In the genomic region with DNA sequence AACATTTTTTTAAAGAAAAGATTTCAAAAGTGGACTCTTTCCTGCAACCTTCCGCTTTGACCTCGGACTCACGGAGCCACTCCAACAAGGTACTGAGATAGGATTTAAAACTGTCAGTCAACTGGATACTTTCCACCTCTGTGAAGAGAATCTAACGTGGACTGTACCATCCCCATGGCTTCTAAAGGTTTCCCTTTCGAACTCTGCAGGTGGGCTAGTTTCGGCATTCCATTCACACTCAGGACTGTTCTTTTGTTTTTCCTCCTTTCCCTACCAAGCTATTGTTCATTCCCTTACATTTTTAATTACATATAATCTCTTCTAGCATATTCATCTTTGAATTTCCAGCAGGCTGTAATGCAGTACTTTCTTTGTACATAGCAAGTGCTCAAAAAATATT, we compare ENCODE assay signal across 21 cellular contexts.
A peak's percentile ranks its signal among the peaks of the same experiment; 100 is the strongest.
DNase-seq lines count a peak whose midpoint lies in the region; ATAC-seq and TF ChIP-seq lines count a peak whose summit lies in the region.
"Had no signal": no experiment of that assay in that cellular context is flagged by ENCODE, and none has a peak within 500 bp of the region (broad histone marks: within the 10 kb centered on the region; RNA-seq: fewer than 3 reads in every experiment).

No MANE protein-coding gene starts in this region.

- in situ Hi-C loops in IMR-90 (cut with MboI; ENCODE audit: low sequenced_read_pairs) = no loop called here

- peaks cover 6% of the 10 kb centered on the region for H3K9me3 Mint-ChIP-seq in endodermal cell
- no peaks in the 10 kb centered on the region for H3K9me3 Mint-ChIP-seq in T-helper 2 cell treated with Interferon-gamma antibody and Interleukin-4, amounts not matched to agents 5 μg/mL and 100 μg/mL, for 36 hours

- H2BK120ac ChIP-seq in IMR-90 (ENCODE audit: low read depth, low read length) (no peak overlapping the region), mesendoderm (ENCODE audit: low read depth, low read length) (no peak overlapping the region)

- H4K5ac ChIP-seq in IMR-90 (ENCODE audit: low read depth, low read length) (no peak overlapping the region), mesendoderm (ENCODE audit: low read length) (no peak overlapping the region)

- H3K56ac ChIP-seq in IMR-90 (ENCODE audit: extremely low read depth, insufficient read depth, low read length) (no peak overlapping the region), mesendoderm (ENCODE audit: low read length) (no peak overlapping the region)

- H4K8ac ChIP-seq in IMR-90 (ENCODE audit: low read depth in 2 of 2, low read length in 2 of 2) = no peak overlapping the region
- H4K8ac ChIP-seq in mesendoderm (ENCODE audit: low read depth, low read length) = no peak overlapping the region

- peaks cover 2% of the 10 kb centered on the region for H3K36me3 ChIP-seq in IMR-90 (ENCODE audit: control insufficient read depth, insufficient read depth, low read length)
- peaks cover 4% of the 10 kb centered on the region for H3K36me3 ChIP-seq in endodermal cell (ENCODE audit: control insufficient read depth, insufficient read depth, low read length)
- H3K36me3 ChIP-seq in mesendoderm (ENCODE audit: control insufficient read depth, insufficient read depth, low read length) = no peaks in the 10 kb centered on the region

- no peak overlapping the region for H2AK9ac ChIP-seq in IMR-90 (replicated peaks; ENCODE audit: low read depth, low read length, poor library complexity)

- DNase-seq in IMR-90 (no peak), endodermal cell (peak; percentile 73), mesendoderm (peak; percentile 72), Right ventricle myocardium inferior (ENCODE audit: missing footprints) (no peak), HEK293T (ENCODE audit: extremely low spot score) (no peak)
- DNase-seq in T-helper 2 cell treated with Interferon-gamma antibody and Interleukin-4, amounts not matched to agents 5 μg/mL and 100 μg/mL, for 36 hours (ENCODE audit: low spot score) = no peak
- DNase-seq: C1 segment of cervical spinal cord; CD4-positive, alpha-beta memory T cell; COR-L47; DMS53; GOT3; MM.1S; NCI-H1417; NCI-H1694; NCI-H2029 treated with DMSO at 0.1 percent for 48 hours; NCI-H526 treated with DMSO at 0.1 percent for 48 hours; RPMI8226; SHP77 had no signal

- no peak overlapping the region for H2BK15ac ChIP-seq in IMR-90 (ENCODE audit: low read depth, low read length)
- no peak overlapping the region for H2BK15ac ChIP-seq in mesendoderm (replicated peaks; ENCODE audit: low read depth)

- H2AFZ ChIP-seq in IMR-90 (replicated peaks; ENCODE audit: low read length, poor library complexity) = no peak overlapping the region

- no peaks in the 10 kb centered on the region for H3K79me2 ChIP-seq in mesendoderm (ENCODE audit: control insufficient read depth, insufficient read depth, low read length)

- no peak overlapping the region for H2BK20ac ChIP-seq in IMR-90 (ENCODE audit: low read depth, low read length)

- no peak overlapping the region for H3K14ac ChIP-seq in IMR-90 (replicated peaks; ENCODE audit: low read depth, low read length)

- dilution Hi-C loops in IMR-90 (cut with HindIII; ENCODE audit: low sequenced_read_pairs, unreplicated experiment) = no loop called here

- H3K27ac ChIP-seq in IMR-90 (ENCODE audit: insufficient read depth, low read length) (no peak overlapping the region), endodermal cell (ENCODE audit: low read depth, low read length) (no peak overlapping the region), mesendoderm (ENCODE audit: low read depth, low read length) (no peak overlapping the region)
- H3K27ac ChIP-seq: KMS-11 had no signal

- H2BK5ac ChIP-seq in IMR-90 (ENCODE audit: low read depth, low read length, poor library complexity, severe bottlenecking) = no peak overlapping the region
- no peak overlapping the region for H2BK5ac ChIP-seq in mesendoderm (ENCODE audit: low read length)

- CTCF ChIA-PET in IMR-90 (lab: Yijun Ruan, JAX) (interaction anchor here (1.5 kb wide), 1 partner anchor 134 kb away, joined by 3 read pairs; no protein-coding TSS in a partner anchor), HEK293T (lab: Yijun Ruan, JAX) (no interaction called here)

- intact Hi-C loops in IMR-90 (cut with micrococcal nuclease) (no loop called here), Right ventricle myocardium inferior (cut with DNase I) (no loop called here)

- H3K4ac ChIP-seq in IMR-90 (ENCODE audit: low read depth, low read length) (no peak overlapping the region), mesendoderm (ENCODE audit: low read depth, low read length) (no peak overlapping the region)

- no peak overlapping the region for H3K18ac ChIP-seq in IMR-90 (ENCODE audit: low read depth, low read length)
- H3K18ac ChIP-seq in mesendoderm (ENCODE audit: low read length) = no peak overlapping the region

- no peak for TF ChIP-seq CTCF in IMR-90 (conservative IDR thresholded peaks at IDR 0.05; ENCODE audit: low read depth, low read length)
- no peak for TF ChIP-seq CTCF in endodermal cell (conservative IDR thresholded peaks at IDR 0.05)

- H3K79me1 ChIP-seq in IMR-90 (ENCODE audit: low read depth in 1 of 2, low read length in 2 of 2) (peaks cover 15 to 49% of the 10 kb centered on the region in 2 experiments; a peak in 3 of 4 replicates), mesendoderm (ENCODE audit: low read length) (no peaks in the 10 kb centered on the region)

- peaks cover 14% of the 10 kb centered on the region for H3K9me1 ChIP-seq in IMR-90 (ENCODE audit: insufficient read depth, low read length)

- H3K23ac ChIP-seq in IMR-90 (ENCODE audit: low read depth, low read length) (peak overlapping the region; percentile 16; the same call in 1 of the 2 replicates), mesendoderm (ENCODE audit: low read length) (no peak overlapping the region)

- H3K27ac Mint-ChIP-seq in endodermal cell = peak overlapping the region; percentile 77
- no peak overlapping the region for H3K27ac Mint-ChIP-seq in T-helper 2 cell treated with Interferon-gamma antibody and Interleukin-4, amounts not matched to agents 5 μg/mL and 100 μg/mL, for 36 hours
- H3K27ac Mint-ChIP-seq: CD4-positive, alpha-beta memory T cell; IgD-negative memory B cell had no signal

- no peak for TF ChIP-seq POLR2A in IMR-90 (IDR thresholded peaks at IDR 0.05; ENCODE audit: low read depth, low read length)

- H3K36me3 Mint-ChIP-seq in endodermal cell (ENCODE audit: low read depth) = peaks cover 13% of the 10 kb centered on the region
- H3K36me3 Mint-ChIP-seq in T-helper 2 cell treated with Interferon-gamma antibody and Interleukin-4, amounts not matched to agents 5 μg/mL and 100 μg/mL, for 36 hours (ENCODE audit: low read depth) = no peaks in the 10 kb centered on the region
- H3K36me3 Mint-ChIP-seq: CD4-positive, alpha-beta memory T cell had no signal

- H3K4me1 Mint-ChIP-seq in endodermal cell = peaks cover 19% of the 10 kb centered on the region
- H3K4me1 Mint-ChIP-seq in T-helper 2 cell treated with Interferon-gamma antibody and Interleukin-4, amounts not matched to agents 5 μg/mL and 100 μg/mL, for 36 hours (ENCODE audit: low read depth) = no peaks in the 10 kb centered on the region
- H3K4me1 Mint-ChIP-seq: CD4-positive, alpha-beta memory T cell; IgD-negative memory B cell had no signal

- BruUV-seq in IMR-90 (replicated peaks; lab: Mats Ljungman, UMichigan) = no TSS peak

- 0 out of 2 replicates have a peak overlapping the region, but pooled peaks have one; percentile 11 for H2AK5ac ChIP-seq in IMR-90 (ENCODE audit: low read depth, low read length)
- no peak overlapping the region for H2AK5ac ChIP-seq in mesendoderm (ENCODE audit: low read length)

- WGBS in IMR-90 (ENCODE audit: extremely low coverage in 2 of 2, insufficient read length in 1 of 2), 2 experiments = 89% methylated on average over 3 of the region's 6 CpGs; no CpG with 5 or more reads in 1 of the 2 experiments
- WGBS in endodermal cell (ENCODE audit: insufficient coverage in 1 of 2, insufficient read length in 1 of 2), 2 experiments = 48 to 67% methylated on average over 6 of the region's 6 CpGs
- WGBS in mesendoderm (ENCODE audit: extremely low coverage, insufficient coverage, low lambda C conversion rate) = no CpG with 5 or more reads among the region's 6 CpGs

- H3K4me3 ChIP-seq in IMR-90 (ENCODE audit: insufficient read depth, low read depth, low read length) = no peak overlapping the region
- no peak overlapping the region for H3K4me3 ChIP-seq in endodermal cell (ENCODE audit: low read length)
- no peak overlapping the region for H3K4me3 ChIP-seq in mesendoderm (ENCODE audit: low read length)

- H3K4me1 ChIP-seq in IMR-90 (ENCODE audit: control insufficient read depth, insufficient read depth, low read length) (peaks cover 9% of the 10 kb centered on the region), endodermal cell (ENCODE audit: control insufficient read depth, insufficient read depth, low read length) (peaks cover 17% of the 10 kb centered on the region), mesendoderm (ENCODE audit: control insufficient read depth, low read depth, low read length) (peaks cover 15% of the 10 kb centered on the region)

- H3K9me3 ChIP-seq in IMR-90 (ENCODE audit: control insufficient read depth, insufficient read depth, low read length) (no peaks in the 10 kb centered on the region), endodermal cell (ENCODE audit: control insufficient read depth, low read length) (no peaks in the 10 kb centered on the region)

- H3K4me2 ChIP-seq in IMR-90 (ENCODE audit: low read depth, low read length) = no peak overlapping the region
- H3K4me2 ChIP-seq in mesendoderm (ENCODE audit: low read length) = no peak overlapping the region
- H3K4me2 ChIP-seq: KMS-11 had no signal

- no peak for ATAC-seq in IMR-90 (ENCODE audit: low read depth)
- ATAC-seq in HG03565 (IDR thresholded peaks at IDR 0.05; ENCODE audit: unreplicated experiment) = no peak
- ATAC-seq in Right ventricle myocardium inferior = no peak

- no peak overlapping the region for H4K91ac ChIP-seq in IMR-90 (ENCODE audit: insufficient read depth, low read depth, low read length)

- H4K20me1 ChIP-seq in IMR-90 (ENCODE audit: insufficient read depth, low read length) = peaks cover 6% of the 10 kb centered on the region; the same call in 1 of the 2 replicates

- no peak for TF ChIP-seq RAD21 in IMR-90 (IDR thresholded peaks at IDR 0.05; ENCODE audit: low read length)

- H3K27me3 ChIP-seq in IMR-90 (ENCODE audit: control insufficient read depth, insufficient read depth, low read length) (no peaks in the 10 kb centered on the region), endodermal cell (ENCODE audit: control insufficient read depth, insufficient read depth, low read length, poor library complexity, severe bottlenecking) (no peaks in the 10 kb centered on the region), mesendoderm (ENCODE audit: insufficient read depth, low read length, poor library complexity) (no peaks in the 10 kb centered on the region)

- H3K9ac ChIP-seq in IMR-90 (ENCODE audit: low read depth, low read length) = no peak overlapping the region
- H3K9ac ChIP-seq in endodermal cell (ENCODE audit: extremely low read depth, low read length, poor library complexity, severe bottlenecking) = no peak overlapping the region
- H3K9ac ChIP-seq in mesendoderm (ENCODE audit: low read length) = no peak overlapping the region
- H3K9ac ChIP-seq: KMS-11 had no signal

- H3K4me3 Mint-ChIP-seq in endodermal cell = no peak overlapping the region
- H3K4me3 Mint-ChIP-seq in T-helper 2 cell treated with Interferon-gamma antibody and Interleukin-4, amounts not matched to agents 5 μg/mL and 100 μg/mL, for 36 hours = no peak overlapping the region
- H3K4me3 Mint-ChIP-seq: CD4-positive, alpha-beta memory T cell; IgD-negative memory B cell had no signal

- no peaks in the 10 kb centered on the region for H3K27me3 Mint-ChIP-seq in endodermal cell (ENCODE audit: insufficient read depth)
- H3K27me3 Mint-ChIP-seq in T-helper 2 cell treated with Interferon-gamma antibody and Interleukin-4, amounts not matched to agents 5 μg/mL and 100 μg/mL, for 36 hours (ENCODE audit: low read depth) = peaks cover 7% of the 10 kb centered on the region

- POLR2A ChIA-PET in IMR-90 (lab: Charles Lee; ENCODE audit: unreplicated experiment) (no interaction called here), HEK293T (lab: Yijun Ruan, JAX) (no interaction called here)

Comparison
In these comparisons a context has a peak if more than half of its experiments do, and no peak if none do; other contexts are left out.
1. DNase-seq: peak in endodermal cell (single experiment) and mesendoderm (single experiment); none in IMR-90 (single experiment), Right ventricle myocardium inferior (single experiment), HEK293T (single experiment) and T-helper 2 cell treated with Interferon-gamma antibody and Interleukin-4, amounts not matched to agents 5 μg/mL and 100 μg/mL, for 36 hours (single experiment).